In the genomic region with DNA sequence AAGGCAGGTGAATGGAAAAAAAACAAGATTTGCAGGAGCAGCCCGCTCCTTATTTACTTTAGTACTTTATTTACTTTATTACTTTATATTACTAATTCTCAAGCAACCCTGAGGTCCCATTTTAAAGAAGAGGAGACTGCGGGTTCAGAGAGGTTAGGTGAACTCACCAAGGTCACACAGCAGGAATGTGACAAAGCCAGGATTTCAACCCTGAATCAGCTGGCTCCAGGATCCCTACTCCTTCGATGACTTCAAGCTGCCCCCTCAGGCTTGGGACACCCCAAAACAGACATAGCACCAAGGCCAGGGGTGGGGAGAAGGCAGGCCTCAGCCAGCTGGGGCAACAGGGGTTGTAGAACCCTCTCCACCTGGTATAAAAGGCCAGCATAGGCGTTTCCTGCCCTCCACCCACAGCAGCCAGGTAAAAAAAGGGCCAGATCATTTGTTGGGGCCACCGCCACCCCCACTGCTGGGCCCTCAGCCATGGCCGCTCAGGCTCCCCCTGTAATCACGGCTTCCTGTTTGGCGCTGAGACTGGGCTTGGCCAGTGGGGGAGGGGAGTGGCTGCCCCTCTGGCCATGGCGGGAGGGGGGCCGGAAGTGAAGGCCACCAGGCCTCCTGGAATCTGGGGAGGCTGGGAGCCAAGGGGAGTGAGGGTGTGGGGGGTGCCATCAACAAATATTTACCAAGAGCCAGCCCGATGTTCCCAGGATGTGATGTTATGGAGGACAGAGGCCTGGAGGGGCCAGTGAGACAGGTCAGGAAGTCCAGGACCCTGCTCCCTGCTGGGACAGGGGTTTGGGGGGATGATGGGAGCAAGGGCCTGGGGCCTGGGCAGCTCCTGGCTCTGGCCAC, we compare ENCODE assay signal across 14 cellular contexts. TPM values are rescaled to one million over a fixed set of nuclear protein-coding genes. Genes with fewer than 3 reads are reported as not detected.
A peak's percentile ranks its signal among the peaks of the same experiment; 100 is the strongest.
DNase-seq lines count a peak whose midpoint lies in the region; ATAC-seq, FAIRE-seq and TF ChIP-seq lines count a peak whose summit lies in the region.
"Had no signal": no experiment of that assay in that cellular context is flagged by ENCODE, and none has a peak within 500 bp of the region (broad histone marks: within the 10 kb centered on the region; RNA-seq: fewer than 3 reads in every experiment).

No MANE protein-coding gene starts in this region.

- peaks cover 10% of the 10 kb centered on the region for H3K4me1 Mint-ChIP-seq in astrocyte (ENCODE audit: low read depth, unreplicated experiment)
- H3K4me1 Mint-ChIP-seq: activated CD4-positive, alpha-beta T cell treated with anti-CD3 and anti-CD28 coated beads for 36 hours; naive thymus-derived CD4-positive, alpha-beta T cell had no signal

- peak overlapping the region; percentile 16 for H2AFZ ChIP-seq in astrocyte (ENCODE audit: low read depth, low read length)

- H3K4me1 ChIP-seq in astrocyte (ENCODE audit: insufficient read depth, low read length), result peaks cover 20% of the 10 kb centered on the region
- peaks cover 0 to 38% of the 10 kb centered on the region in 2 donors for H3K4me1 ChIP-seq in right atrium auricular region
- peaks cover 8% of the 10 kb centered on the region for H3K4me1 ChIP-seq in ovary (ENCODE audit: insufficient read depth)

- TF ChIP-seq CTCF in astrocyte (IDR thresholded peaks at IDR 0.05; ENCODE audit: insufficient read depth, low read depth, low read length) (no peak), right atrium auricular region (IDR thresholded peaks at IDR 0.05) (no peak), ovary (IDR thresholded peaks at IDR 0.05) (no peak)

- peak; percentile 64 for DNase-seq in Daoy (ENCODE audit: low read depth)
- DNase-seq in astrocyte (ENCODE audit: low read depth), result no peak
- DNase-seq in right atrium auricular region (ENCODE audit: low spot score), result no peak
- peak in 4 of 5 donors; percentile 43 to 65 (median 50) for DNase-seq in ovary
- DNase-seq in NCI-H226, result no peak
- DNase-seq: activated CD4-positive, alpha-beta T cell treated with anti-CD3 and anti-CD28 coated beads for 36 hours; glutamatergic neuron; naive thymus-derived CD4-positive, alpha-beta T cell; NCI-H2227 treated with DMSO at 0.1 percent for 48 hours; SIG-M5 had no signal

- FAIRE-seq in astrocyte (lab: Jason Lieb, UNC), result no peak
- FAIRE-seq: colon had no signal

- H4K20me1 ChIP-seq in astrocyte (ENCODE audit: insufficient read depth, low read length), result peaks cover 81% of the 10 kb centered on the region

- H3K27ac Mint-ChIP-seq in astrocyte (ENCODE audit: unreplicated experiment), result no peak overlapping the region
- H3K27ac Mint-ChIP-seq: activated CD4-positive, alpha-beta T cell treated with anti-CD3 and anti-CD28 coated beads for 36 hours had no signal

- no peak overlapping the region for H3K9ac ChIP-seq in astrocyte (ENCODE audit: low read length)

- H3K9me3 ChIP-seq in astrocyte (ENCODE audit: insufficient read depth, low read depth, low read length) (no peaks in the 10 kb centered on the region), right atrium auricular region (no peaks in the 10 kb centered on the region), ovary (no peaks in the 10 kb centered on the region)

- no peaks in the 10 kb centered on the region for H3K9me3 Mint-ChIP-seq in astrocyte (ENCODE audit: unreplicated experiment)
- H3K9me3 Mint-ChIP-seq: naive thymus-derived CD4-positive, alpha-beta T cell had no signal

- no peaks in the 10 kb centered on the region for H3K36me3 ChIP-seq in astrocyte (ENCODE audit: insufficient read depth, low read length)
- no peaks in the 10 kb centered on the region for H3K36me3 ChIP-seq in right atrium auricular region
- no peaks in the 10 kb centered on the region for H3K36me3 ChIP-seq in ovary

- H3K27ac ChIP-seq in astrocyte (ENCODE audit: low read depth, low read length) (no peak overlapping the region), right atrium auricular region (peak overlapping the region; percentile 41 to 53), ovary (peak overlapping the region in 1 of 2 donors; percentile 36)

- 32 to 41% (median 36%) methylated on average over 10 to 11 of the region's 11 CpGs for WGBS in ovary, 3 donors

- H3K4me3 Mint-ChIP-seq in astrocyte (ENCODE audit: unreplicated experiment), result no peak overlapping the region
- H3K4me3 Mint-ChIP-seq: activated CD4-positive, alpha-beta T cell treated with anti-CD3 and anti-CD28 coated beads for 36 hours had no signal

- peaks cover 90% of the 10 kb centered on the region for H3K79me2 ChIP-seq in astrocyte (ENCODE audit: insufficient read depth, low read length)

- ATAC-seq in HG02840 (IDR thresholded peaks at IDR 0.05; ENCODE audit: low FRiP score, unreplicated experiment), result no peak
- ATAC-seq in GM18873 (IDR thresholded peaks at IDR 0.05; ENCODE audit: low FRiP score, unreplicated experiment), result no peak
- no peak for ATAC-seq in HG02970 (IDR thresholded peaks at IDR 0.05; ENCODE audit: low FRiP score, unreplicated experiment)
- ATAC-seq: activated CD4-positive, alpha-beta T cell treated with anti-CD3 and anti-CD28 coated beads for 36 hours; naive thymus-derived CD4-positive, alpha-beta T cell had no signal

- peaks cover 3% of the 10 kb centered on the region for H3K36me3 Mint-ChIP-seq in astrocyte (ENCODE audit: low read depth, unreplicated experiment)
- H3K36me3 Mint-ChIP-seq: naive thymus-derived CD4-positive, alpha-beta T cell had no signal

- H3K4me3 ChIP-seq in astrocyte (ENCODE audit: insufficient read depth, low read depth, low read length) (no peak overlapping the region), right atrium auricular region (no peak overlapping the region), ovary (no peak overlapping the region)

- no peaks in the 10 kb centered on the region for H3K27me3 Mint-ChIP-seq in astrocyte (ENCODE audit: low read depth, unreplicated experiment)

- no peak for TF ChIP-seq POLR2A in ovary (IDR thresholded peaks at IDR 0.05)

- no peak for TF ChIP-seq EP300 in ovary (IDR thresholded peaks at IDR 0.05)

- H3K4me2 ChIP-seq in astrocyte (ENCODE audit: low read length), result peak overlapping the region; percentile 47

- H3K27me3 ChIP-seq in astrocyte (ENCODE audit: insufficient read depth, low read length), result no peaks in the 10 kb centered on the region
- H3K27me3 ChIP-seq in right atrium auricular region, result no peaks in the 10 kb centered on the region
- no peaks in the 10 kb centered on the region for H3K27me3 ChIP-seq in ovary

- intact Hi-C loops in ovary (cut with DNase I), result no loop called here

RNA-seq across cellular contexts. Expression of gene SDC3, which starts 6.5 kb away (rescaled TPM):
- 32.3 and 53.2 TPM in 2 replicates for total RNA-seq in Daoy (2014; rRNA removed; shearing (Covaris generic))
- total RNA-seq in astrocyte (113 and 135 TPM in 2 replicates), right atrium auricular region (10 to 100 TPM; 15.9 to 43.8 TPM), ovary (10 to 100 TPM in 5 of 7 donors, 1 to 10 TPM in 2; 4.2 to 31.0 (median 23.0) TPM)
- 10 to 100 TPM; 17.1 to 28.0 TPM for polyA plus RNA-seq in ovary

Comparison
In these comparisons a context has a peak if more than half of its experiments do, and no peak if none do; other contexts are left out.
1. DNase-seq: peak in Daoy (single experiment) and ovary (4 of 5); none in astrocyte (single experiment), right atrium auricular region (single experiment) and NCI-H226 (single experiment).